Comparison of ENCODE assay signal across 1 cellular context in genomic region chr9:100443781-100444768, GRCh38.
TF ChIP-seq lines count a peak whose summit lies in the region.

No MANE protein-coding gene starts in this region.

TF ChIP-seq in HepG2, 621 proteins besides CTCF, POLR2A, EP300 and RAD21 (continued from another document and continues in another):
- 0 out of 2 replicates have a peak, but pooled peaks have one; percentile 28 for TF ChIP-seq SIX1 (CRISPR knock-in tag; IDR thresholded peaks at IDR 0.05; ENCODE audit: borderline replicate concordance)
- TF ChIP-seq, protein P1, sequence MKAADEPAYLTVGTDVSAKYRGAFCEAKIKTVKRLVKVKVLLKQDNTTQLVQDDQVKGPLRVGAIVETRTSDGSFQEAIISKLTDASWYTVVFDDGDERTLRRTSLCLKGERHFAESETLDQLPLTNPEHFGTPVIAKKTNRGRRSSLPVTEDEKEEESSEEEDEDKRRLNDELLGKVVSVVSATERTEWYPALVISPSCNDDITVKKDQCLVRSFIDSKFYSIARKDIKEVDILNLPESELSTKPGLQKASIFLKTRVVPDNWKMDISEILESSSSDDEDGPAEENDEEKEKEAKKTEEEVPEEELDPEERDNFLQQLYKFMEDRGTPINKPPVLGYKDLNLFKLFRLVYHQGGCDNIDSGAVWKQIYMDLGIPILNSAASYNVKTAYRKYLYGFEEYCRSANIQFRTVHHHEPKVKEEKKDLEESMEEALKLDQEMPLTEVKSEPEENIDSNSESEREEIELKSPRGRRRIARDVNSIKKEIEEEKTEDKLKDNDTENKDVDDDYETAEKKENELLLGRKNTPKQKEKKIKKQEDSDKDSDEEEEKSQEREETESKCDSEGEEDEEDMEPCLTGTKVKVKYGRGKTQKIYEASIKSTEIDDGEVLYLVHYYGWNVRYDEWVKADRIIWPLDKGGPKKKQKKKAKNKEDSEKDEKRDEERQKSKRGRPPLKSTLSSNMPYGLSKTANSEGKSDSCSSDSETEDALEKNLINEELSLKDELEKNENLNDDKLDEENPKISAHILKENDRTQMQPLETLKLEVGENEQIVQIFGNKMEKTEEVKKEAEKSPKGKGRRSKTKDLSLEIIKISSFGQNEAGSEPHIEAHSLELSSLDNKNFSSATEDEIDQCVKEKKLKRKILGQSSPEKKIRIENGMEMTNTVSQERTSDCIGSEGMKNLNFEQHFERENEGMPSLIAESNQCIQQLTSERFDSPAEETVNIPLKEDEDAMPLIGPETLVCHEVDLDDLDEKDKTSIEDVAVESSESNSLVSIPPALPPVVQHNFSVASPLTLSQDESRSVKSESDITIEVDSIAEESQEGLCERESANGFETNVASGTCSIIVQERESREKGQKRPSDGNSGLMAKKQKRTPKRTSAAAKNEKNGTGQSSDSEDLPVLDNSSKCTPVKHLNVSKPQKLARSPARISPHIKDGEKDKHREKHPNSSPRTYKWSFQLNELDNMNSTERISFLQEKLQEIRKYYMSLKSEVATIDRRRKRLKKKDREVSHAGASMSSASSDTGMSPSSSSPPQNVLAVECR (CRISPR knock-in tag; IDR thresholded peaks at IDR 0.05; ENCODE audit: borderline replicate concordance): peak; percentile 33; the same call in 1 of the 2 replicates
- TF ChIP-seq TSC22D2 (CRISPR knock-in tag; IDR thresholded peaks at IDR 0.05; ENCODE audit: borderline replicate concordance): no peak
- TF ChIP-seq ZNF136 (CRISPR knock-in tag; IDR thresholded peaks at IDR 0.05; ENCODE audit: low read depth): no peak
- TF ChIP-seq ATF4 (CRISPR knock-in tag; IDR thresholded peaks at IDR 0.05): no peak
- TF ChIP-seq ISL2 (CRISPR knock-in tag; IDR thresholded peaks at IDR 0.05): 0 out of 2 replicates have a peak, but pooled peaks have one; percentile 33
- TF ChIP-seq SOX6 (IDR thresholded peaks at IDR 0.05): no peak
- peak; percentile 67; the same call in 1 of the 2 replicates for TF ChIP-seq SOX6 (CRISPR knock-in tag; IDR thresholded peaks at IDR 0.05)
- no peak for TF ChIP-seq ZMAT5 (CRISPR knock-in tag; IDR thresholded peaks at IDR 0.05; ENCODE audit: borderline replicate concordance, low read depth)
- no peak for TF ChIP-seq NR3C1 (CRISPR knock-in tag; IDR thresholded peaks at IDR 0.05)
- TF ChIP-seq NONO (IDR thresholded peaks at IDR 0.05): no peak
- peak; percentile 56; the same call in 1 of the 2 replicates for TF ChIP-seq NONO (CRISPR knock-in tag; conservative IDR thresholded peaks at IDR 0.05)
- TF ChIP-seq, protein P2, sequence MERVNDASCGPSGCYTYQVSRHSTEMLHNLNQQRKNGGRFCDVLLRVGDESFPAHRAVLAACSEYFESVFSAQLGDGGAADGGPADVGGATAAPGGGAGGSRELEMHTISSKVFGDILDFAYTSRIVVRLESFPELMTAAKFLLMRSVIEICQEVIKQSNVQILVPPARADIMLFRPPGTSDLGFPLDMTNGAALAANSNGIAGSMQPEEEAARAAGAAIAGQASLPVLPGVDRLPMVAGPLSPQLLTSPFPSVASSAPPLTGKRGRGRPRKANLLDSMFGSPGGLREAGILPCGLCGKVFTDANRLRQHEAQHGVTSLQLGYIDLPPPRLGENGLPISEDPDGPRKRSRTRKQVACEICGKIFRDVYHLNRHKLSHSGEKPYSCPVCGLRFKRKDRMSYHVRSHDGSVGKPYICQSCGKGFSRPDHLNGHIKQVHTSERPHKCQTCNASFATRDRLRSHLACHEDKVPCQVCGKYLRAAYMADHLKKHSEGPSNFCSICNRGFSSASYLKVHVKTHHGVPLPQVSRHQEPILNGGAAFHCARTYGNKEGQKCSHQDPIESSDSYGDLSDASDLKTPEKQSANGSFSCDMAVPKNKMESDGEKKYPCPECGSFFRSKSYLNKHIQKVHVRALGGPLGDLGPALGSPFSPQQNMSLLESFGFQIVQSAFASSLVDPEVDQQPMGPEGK (CRISPR knock-in tag; IDR thresholded peaks at IDR 0.05): no peak
- TF ChIP-seq ARNT (IDR thresholded peaks at IDR 0.05): no peak
- no peak for TF ChIP-seq ZEB1 (IDR thresholded peaks at IDR 0.05; ENCODE audit: insufficient replicate concordance, low read depth)
- TF ChIP-seq ZNF781 (CRISPR knock-in tag; IDR thresholded peaks at IDR 0.05; ENCODE audit: borderline replicate concordance, not compliant biosample characterization): no peak
- no peak for TF ChIP-seq RFX5 (IDR thresholded peaks at IDR 0.05; ENCODE audit: low read depth, low read length)
- TF ChIP-seq ZNF12 (CRISPR knock-in tag; IDR thresholded peaks at IDR 0.05): 0 out of 2 replicates have a peak, but pooled peaks have one; percentile 39
- no peak for TF ChIP-seq ZNF382 (CRISPR knock-in tag; IDR thresholded peaks at IDR 0.05; ENCODE audit: borderline replicate concordance)
- no peak for TF ChIP-seq HIC2 (CRISPR knock-in tag; IDR thresholded peaks at IDR 0.05; ENCODE audit: low read depth)
- TF ChIP-seq ZNF841 (CRISPR knock-in tag; IDR thresholded peaks at IDR 0.05; ENCODE audit: borderline replicate concordance): no peak
- TF ChIP-seq ZNF557 (CRISPR knock-in tag; IDR thresholded peaks at IDR 0.05): no peak
- TF ChIP-seq SNAPC4 (CRISPR knock-in tag; IDR thresholded peaks at IDR 0.05): no peak
- TF ChIP-seq SNAPC2 (CRISPR knock-in tag; IDR thresholded peaks at IDR 0.05): no peak
- TF ChIP-seq, protein P3, sequence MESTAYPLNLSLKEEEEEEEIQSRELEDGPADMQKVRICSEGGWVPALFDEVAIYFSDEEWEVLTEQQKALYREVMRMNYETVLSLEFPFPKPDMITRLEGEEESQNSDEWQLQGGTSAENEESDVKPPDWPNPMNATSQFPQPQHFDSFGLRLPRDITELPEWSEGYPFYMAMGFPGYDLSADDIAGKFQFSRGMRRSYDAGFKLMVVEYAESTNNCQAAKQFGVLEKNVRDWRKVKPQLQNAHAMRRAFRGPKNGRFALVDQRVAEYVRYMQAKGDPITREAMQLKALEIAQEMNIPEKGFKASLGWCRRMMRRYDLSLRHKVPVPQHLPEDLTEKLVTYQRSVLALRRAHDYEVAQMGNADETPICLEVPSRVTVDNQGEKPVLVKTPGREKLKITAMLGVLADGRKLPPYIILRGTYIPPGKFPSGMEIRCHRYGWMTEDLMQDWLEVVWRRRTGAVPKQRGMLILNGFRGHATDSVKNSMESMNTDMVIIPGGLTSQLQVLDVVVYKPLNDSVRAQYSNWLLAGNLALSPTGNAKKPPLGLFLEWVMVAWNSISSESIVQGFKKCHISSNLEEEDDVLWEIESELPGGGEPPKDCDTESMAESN (CRISPR knock-in tag; conservative IDR thresholded peaks at IDR 0.05): no peak
- peak; percentile 49; the same call in 1 of the 2 replicates for TF ChIP-seq HOXA3 (CRISPR knock-in tag; IDR thresholded peaks at IDR 0.05)
- TF ChIP-seq ZNF768 (CRISPR knock-in tag; IDR thresholded peaks at IDR 0.05): no peak
- TF ChIP-seq PHF5A (CRISPR knock-in tag; IDR thresholded peaks at IDR 0.05; ENCODE audit: low read depth, unreplicated experiment): peak; percentile 49
- TF ChIP-seq, protein P4, sequence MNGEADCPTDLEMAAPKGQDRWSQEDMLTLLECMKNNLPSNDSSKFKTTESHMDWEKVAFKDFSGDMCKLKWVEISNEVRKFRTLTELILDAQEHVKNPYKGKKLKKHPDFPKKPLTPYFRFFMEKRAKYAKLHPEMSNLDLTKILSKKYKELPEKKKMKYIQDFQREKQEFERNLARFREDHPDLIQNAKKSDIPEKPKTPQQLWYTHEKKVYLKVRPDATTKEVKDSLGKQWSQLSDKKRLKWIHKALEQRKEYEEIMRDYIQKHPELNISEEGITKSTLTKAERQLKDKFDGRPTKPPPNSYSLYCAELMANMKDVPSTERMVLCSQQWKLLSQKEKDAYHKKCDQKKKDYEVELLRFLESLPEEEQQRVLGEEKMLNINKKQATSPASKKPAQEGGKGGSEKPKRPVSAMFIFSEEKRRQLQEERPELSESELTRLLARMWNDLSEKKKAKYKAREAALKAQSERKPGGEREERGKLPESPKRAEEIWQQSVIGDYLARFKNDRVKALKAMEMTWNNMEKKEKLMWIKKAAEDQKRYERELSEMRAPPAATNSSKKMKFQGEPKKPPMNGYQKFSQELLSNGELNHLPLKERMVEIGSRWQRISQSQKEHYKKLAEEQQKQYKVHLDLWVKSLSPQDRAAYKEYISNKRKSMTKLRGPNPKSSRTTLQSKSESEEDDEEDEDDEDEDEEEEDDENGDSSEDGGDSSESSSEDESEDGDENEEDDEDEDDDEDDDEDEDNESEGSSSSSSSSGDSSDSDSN (CRISPR knock-in tag; IDR thresholded peaks at IDR 0.05): no peak
- peak; percentile 60; the same call in 1 of the 2 replicates for TF ChIP-seq PHF21A (CRISPR knock-in tag; IDR thresholded peaks at IDR 0.05)
- TF ChIP-seq KLF13 (CRISPR knock-in tag; IDR thresholded peaks at IDR 0.05): no peak
- TF ChIP-seq, protein P5, sequence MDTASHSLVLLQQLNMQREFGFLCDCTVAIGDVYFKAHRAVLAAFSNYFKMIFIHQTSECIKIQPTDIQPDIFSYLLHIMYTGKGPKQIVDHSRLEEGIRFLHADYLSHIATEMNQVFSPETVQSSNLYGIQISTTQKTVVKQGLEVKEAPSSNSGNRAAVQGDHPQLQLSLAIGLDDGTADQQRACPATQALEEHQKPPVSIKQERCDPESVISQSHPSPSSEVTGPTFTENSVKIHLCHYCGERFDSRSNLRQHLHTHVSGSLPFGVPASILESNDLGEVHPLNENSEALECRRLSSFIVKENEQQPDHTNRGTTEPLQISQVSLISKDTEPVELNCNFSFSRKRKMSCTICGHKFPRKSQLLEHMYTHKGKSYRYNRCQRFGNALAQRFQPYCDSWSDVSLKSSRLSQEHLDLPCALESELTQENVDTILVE (CRISPR knock-in tag; IDR thresholded peaks at IDR 0.05): peak; percentile 60; the same call in 1 of the 2 replicates
- TF ChIP-seq NPAS2 (CRISPR knock-in tag; IDR thresholded peaks at IDR 0.05; ENCODE audit: borderline replicate concordance): no peak
- TF ChIP-seq SP4 (CRISPR knock-in tag; IDR thresholded peaks at IDR 0.05): no peak
- no peak for TF ChIP-seq MTA1 (CRISPR knock-in tag; IDR thresholded peaks at IDR 0.05; ENCODE audit: borderline replicate concordance)
- TF ChIP-seq HHEX (CRISPR knock-in tag; IDR thresholded peaks at IDR 0.05): peak; percentile 52; the same call in 1 of the 2 replicates
- TF ChIP-seq, protein P6, sequence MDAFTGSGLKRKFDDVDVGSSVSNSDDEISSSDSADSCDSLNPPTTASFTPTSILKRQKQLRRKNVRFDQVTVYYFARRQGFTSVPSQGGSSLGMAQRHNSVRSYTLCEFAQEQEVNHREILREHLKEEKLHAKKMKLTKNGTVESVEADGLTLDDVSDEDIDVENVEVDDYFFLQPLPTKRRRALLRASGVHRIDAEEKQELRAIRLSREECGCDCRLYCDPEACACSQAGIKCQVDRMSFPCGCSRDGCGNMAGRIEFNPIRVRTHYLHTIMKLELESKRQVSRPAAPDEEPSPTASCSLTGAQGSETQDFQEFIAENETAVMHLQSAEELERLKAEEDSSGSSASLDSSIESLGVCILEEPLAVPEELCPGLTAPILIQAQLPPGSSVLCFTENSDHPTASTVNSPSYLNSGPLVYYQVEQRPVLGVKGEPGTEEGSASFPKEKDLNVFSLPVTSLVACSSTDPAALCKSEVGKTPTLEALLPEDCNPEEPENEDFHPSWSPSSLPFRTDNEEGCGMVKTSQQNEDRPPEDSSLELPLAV (CRISPR knock-in tag; conservative IDR thresholded peaks at IDR 0.05; ENCODE audit: low read depth): no peak
- no peak for TF ChIP-seq ZNF550 (CRISPR knock-in tag; IDR thresholded peaks at IDR 0.05; ENCODE audit: borderline replicate concordance)
